1 cellular context compared by ENCODE assay signal in genomic region chr9:127463382-127463781, GRCh38.
TF ChIP-seq lines count a peak whose summit lies in the region.

No MANE protein-coding gene starts in this region.

TF ChIP-seq in IMR-90, 13 proteins besides CTCF, POLR2A, EP300 and RAD21 (continued from another document):
- no peak for TF ChIP-seq USF2 (IDR thresholded peaks at IDR 0.05; ENCODE audit: low read depth, low read length)
- no peak for TF ChIP-seq MXI1 (IDR thresholded peaks at IDR 0.05; ENCODE audit: borderline replicate concordance, low read depth, low read length)
- TF ChIP-seq MAFK (IDR thresholded peaks at IDR 0.05; ENCODE audit: low read depth, low read length) = no peak
- TF ChIP-seq RCOR1 (IDR thresholded peaks at IDR 0.05; ENCODE audit: insufficient replicate concordance, low read length) = no peak
- no peak for TF ChIP-seq SMC3 (IDR thresholded peaks at IDR 0.05; ENCODE audit: low read depth, low read length)
- TF ChIP-seq CHD1 (IDR thresholded peaks at IDR 0.05; ENCODE audit: low read depth, low read length) = no peak
- TF ChIP-seq RFX5 (IDR thresholded peaks at IDR 0.05; ENCODE audit: low read depth, low read length) = no peak
- no peak for TF ChIP-seq FOS (IDR thresholded peaks at IDR 0.05; ENCODE audit: low read depth, low read length)
- TF ChIP-seq CEBPB (IDR thresholded peaks at IDR 0.05; ENCODE audit: low read depth, low read length) = no peak
- no peak for TF ChIP-seq MAZ (IDR thresholded peaks at IDR 0.05; ENCODE audit: borderline replicate concordance, low read depth, low read length)
- TF ChIP-seq BHLHE40 (IDR thresholded peaks at IDR 0.05; ENCODE audit: low read depth, low read length) = no peak
- no peak for TF ChIP-seq ELK1 (IDR thresholded peaks at IDR 0.05; ENCODE audit: borderline replicate concordance, low read depth, low read length)
